ENCODE assay signal across 25 cellular contexts in the genomic region with DNA sequence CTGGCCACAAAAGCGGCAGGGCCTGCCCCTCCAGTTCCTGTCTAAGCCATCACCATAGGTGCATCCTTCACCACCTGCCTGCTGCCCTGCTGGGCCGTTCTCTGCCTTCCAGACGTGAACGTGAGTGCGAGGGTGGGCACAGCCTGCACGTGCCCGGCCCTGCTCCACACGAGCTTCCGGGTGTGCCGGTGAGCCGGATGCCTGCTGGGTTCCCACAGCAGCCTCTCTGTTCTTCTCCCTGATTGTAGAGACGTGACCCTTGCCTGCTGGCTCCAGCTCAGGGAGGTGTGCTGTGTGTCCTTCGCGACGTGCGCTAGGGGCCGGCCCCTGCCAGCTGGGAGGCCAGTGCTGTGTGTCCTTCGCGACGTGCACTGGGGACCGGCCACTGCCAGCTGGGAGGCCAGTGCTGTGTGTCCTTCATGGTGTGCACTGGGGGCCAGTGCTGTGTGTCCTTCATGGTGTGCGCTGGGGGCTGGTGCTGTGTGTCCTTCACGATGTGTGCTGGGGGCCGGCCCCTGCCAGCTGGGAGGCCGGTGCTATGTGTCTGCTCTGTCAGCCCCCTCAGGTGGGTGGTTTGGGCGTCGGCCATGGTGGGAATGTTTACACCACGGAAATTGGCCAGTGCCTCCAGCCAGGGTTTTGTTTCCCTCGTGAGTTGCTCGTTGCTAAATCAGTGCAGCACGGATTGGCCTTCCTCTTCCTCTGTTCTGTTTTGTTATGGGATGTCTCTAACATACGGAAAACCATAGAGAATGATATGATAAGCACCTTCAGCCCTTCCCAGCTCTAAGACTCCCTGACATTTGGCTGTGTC. TPM values are rescaled to one million over a fixed set of nuclear protein-coding genes. Genes with fewer than 3 reads are reported as not detected.
"Had no signal": no experiment of that assay in that cellular context is flagged by ENCODE, and none has a peak within 500 bp of the region (broad histone marks: within the 10 kb centered on the region; RNA-seq: fewer than 3 reads in every experiment).

No MANE protein-coding gene starts in this region.

- H3K4me3 ChIP-seq: esophagus muscularis mucosa, heart left ventricle, right atrium auricular region, thoracic aorta had no signal

- H3K27ac Mint-ChIP-seq: activated CD8-positive, alpha-beta T cell treated with anti-CD3 and anti-CD28 coated beads for 36 hours; activated naive CD4-positive, alpha-beta T cell treated with anti-CD3 and anti-CD28 coated beads, Interleukin-2, amount 50 U/mL, for 24 hours; activated naive CD8-positive, alpha-beta T cell treated with anti-CD3 and anti-CD28 coated beads, Interleukin-2, amount 50 U/mL, for 24 hours; activated T-helper 17 cell treated with anti-CD3 and anti-CD28 coated beads, Interleukin-2, amount 50 U/mL, for 72 hours; endodermal cell; immature natural killer cell; mesothelial cell of epicardium had no signal

- H3K27me3 ChIP-seq: right atrium auricular region had no signal

- H2AFZ ChIP-seq: parathyroid adenoma had no signal

- H3K9ac ChIP-seq: parathyroid adenoma had no signal

- ATAC-seq: activated CD8-positive, alpha-beta T cell treated with anti-CD3 and anti-CD28 coated beads for 36 hours; activated naive CD8-positive, alpha-beta T cell treated with anti-CD3 and anti-CD28 coated beads, Interleukin-2, amount 50 U/mL, for 24 hours; activated T-cell treated with anti-CD3 and anti-CD28 coated beads, Interleukin-2, amount 50 U/mL, for 4 hours; activated T-helper 17 cell treated with anti-CD3 and anti-CD28 coated beads, Interleukin-2, amount 50 U/mL, for 72 hours; foreskin keratinocyte; naive thymus-derived CD4-positive, alpha-beta T cell; stimulated activated naive CD8-positive, alpha-beta T cell treated with anti-CD3 and anti-CD28 coated beads, Interleukin-15, Interleukin-2, amounts not matched to agents 100 U/mL and 50 U/mL, for 24 hours had no signal

- DNase-seq: activated CD4-positive, alpha-beta T cell treated with anti-CD3 and anti-CD28 coated beads, Interleukin-2, amount 50 U/mL, for 1 hour; activated CD4-positive, CD25-positive, alpha-beta regulatory T cell treated with anti-CD3 and anti-CD28 coated beads, Interleukin-2, amount 50 U/mL, for 72 hours; activated CD8-positive, alpha-beta T cell treated with anti-CD3 and anti-CD28 coated beads for 36 hours; activated naive CD8-positive, alpha-beta T cell treated with anti-CD3 and anti-CD28 coated beads, Interleukin-2, amount 50 U/mL, for 24 hours; activated T-cell treated with anti-CD3 and anti-CD28 coated beads, Interleukin-2, amount 50 U/mL, for 4 hours; amygdala; caudate nucleus; foreskin keratinocyte; heart left ventricle; hypothalamus; immature natural killer cell; naive thymus-derived CD4-positive, alpha-beta T cell; occipital lobe; stimulated activated CD4-positive, alpha-beta T cell treated with anti-CD3 and anti-CD28 coated beads, Interleukin-2, amount 100 ng/mL, for 48 hours; stimulated activated naive CD8-positive, alpha-beta T cell treated with anti-CD3 and anti-CD28 coated beads, Interleukin-15, Interleukin-2, amounts not matched to agents 100 U/mL and 50 U/mL, for 24 hours had no signal

- H3K9me3 Mint-ChIP-seq: activated CD8-positive, alpha-beta T cell treated with anti-CD3 and anti-CD28 coated beads for 36 hours; activated naive CD4-positive, alpha-beta T cell treated with anti-CD3 and anti-CD28 coated beads, Interleukin-2, amount 50 U/mL, for 24 hours; activated naive CD8-positive, alpha-beta T cell treated with anti-CD3 and anti-CD28 coated beads, Interleukin-2, amount 50 U/mL, for 24 hours; activated T-cell treated with anti-CD3 and anti-CD28 coated beads, Interleukin-2, amount 50 U/mL, for 4 hours; activated T-helper 17 cell treated with anti-CD3 and anti-CD28 coated beads, Interleukin-2, amount 50 U/mL, for 72 hours; immature natural killer cell; mesothelial cell of epicardium; type B pancreatic cell had no signal

- H3K4me1 ChIP-seq: esophagus muscularis mucosa, foreskin keratinocyte, parathyroid adenoma, right atrium auricular region had no signal

- H3K36me3 Mint-ChIP-seq: activated naive CD4-positive, alpha-beta T cell treated with anti-CD3 and anti-CD28 coated beads, Interleukin-2, amount 50 U/mL, for 24 hours; immature natural killer cell; mesothelial cell of epicardium; naive thymus-derived CD4-positive, alpha-beta T cell; type B pancreatic cell had no signal

- H3K4me1 Mint-ChIP-seq: activated naive CD4-positive, alpha-beta T cell treated with anti-CD3 and anti-CD28 coated beads, Interleukin-2, amount 50 U/mL, for 24 hours; activated naive CD8-positive, alpha-beta T cell treated with anti-CD3 and anti-CD28 coated beads, Interleukin-2, amount 50 U/mL, for 24 hours; immature natural killer cell had no signal

- H3K9me3 ChIP-seq: esophagus muscularis mucosa, heart left ventricle, right atrium auricular region, thoracic aorta had no signal

- H3K36me3 ChIP-seq: esophagus muscularis mucosa, heart left ventricle, right atrium auricular region, thoracic aorta had no signal

- H3K27ac ChIP-seq: esophagus muscularis mucosa, foreskin keratinocyte, heart left ventricle, parathyroid adenoma, right atrium auricular region, thoracic aorta, VCaP had no signal

- H3K4me3 Mint-ChIP-seq: activated CD8-positive, alpha-beta T cell treated with anti-CD3 and anti-CD28 coated beads for 36 hours; activated naive CD4-positive, alpha-beta T cell treated with anti-CD3 and anti-CD28 coated beads, Interleukin-2, amount 50 U/mL, for 24 hours; activated naive CD8-positive, alpha-beta T cell treated with anti-CD3 and anti-CD28 coated beads, Interleukin-2, amount 50 U/mL, for 24 hours; activated T-cell treated with anti-CD3 and anti-CD28 coated beads, Interleukin-2, amount 50 U/mL, for 4 hours; activated T-helper 17 cell treated with anti-CD3 and anti-CD28 coated beads, Interleukin-2, amount 50 U/mL, for 72 hours; endodermal cell; immature natural killer cell; mesothelial cell of epicardium; naive thymus-derived CD4-positive, alpha-beta T cell; type B pancreatic cell had no signal

- H3K79me2 ChIP-seq: parathyroid adenoma had no signal

RNA-seq across cellular contexts. Expression of a gene that starts 35.4 kb away (rescaled TPM):
- polyA plus RNA-seq: naive thymus-derived CD4-positive, alpha-beta T cell had no signal
